ENCODE assay signal across 10 cellular contexts in genomic region chr3:76610150-76610549, GRCh38.
"Had no signal": no experiment of that assay in that cellular context is flagged by ENCODE, and none has a peak within 500 bp of the region (broad histone marks: within the 10 kb centered on the region; RNA-seq: fewer than 3 reads in every experiment).

No MANE protein-coding gene starts in this region.

- DNase-seq: GM23248, GOT3, H7, HFFc6, IMR-90, KG1 had no signal

- H3K27ac ChIP-seq: GM23248, HL-60 had no signal

- H3K36me3 ChIP-seq: HAP-1 had no signal

- H3K9me3 ChIP-seq: HAP-1 had no signal

- H3K4me1 ChIP-seq: HAP-1 had no signal

- H3K9ac ChIP-seq: GM23248 had no signal

- ATAC-seq: HCT116, K562 had no signal

- H3K4me3 ChIP-seq: GM23248, HAP-1, K562 had no signal

- FAIRE-seq: K562 had no signal
